Comparison of ENCODE assay signal across 21 cellular contexts in the genomic region with DNA sequence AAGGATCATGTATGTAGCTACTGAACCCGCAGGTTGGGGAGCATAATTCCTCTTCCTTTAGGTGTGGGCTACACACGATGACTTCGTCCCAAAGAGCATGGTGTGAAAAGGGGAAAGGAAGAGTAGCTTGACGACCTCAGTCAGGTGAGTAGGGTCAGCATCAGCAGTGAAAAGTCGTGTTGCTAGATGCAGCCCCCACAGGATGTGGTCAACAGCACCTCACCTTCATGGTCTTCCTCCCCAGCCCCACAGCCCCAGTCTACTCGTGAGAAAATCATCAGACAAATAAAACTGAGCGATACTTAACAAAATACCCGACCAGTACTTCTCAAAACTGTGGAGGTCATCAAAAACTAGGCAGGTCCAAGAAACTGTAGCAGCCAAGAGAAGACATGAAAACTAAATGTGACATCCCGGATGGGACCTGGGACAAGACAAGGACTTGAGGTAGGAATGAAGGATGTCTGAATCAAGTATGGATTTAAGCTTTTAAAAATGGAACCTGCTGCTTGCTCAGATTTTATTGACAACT.
DNase-seq lines count a peak whose midpoint lies in the region; ATAC-seq, FAIRE-seq and TF ChIP-seq lines count a peak whose summit lies in the region.
"Had no signal": no experiment of that assay in that cellular context is flagged by ENCODE, and none has a peak within 500 bp of the region (broad histone marks: within the 10 kb centered on the region; RNA-seq: fewer than 3 reads in every experiment).

No MANE protein-coding gene starts in this region.

- no peak overlapping the region for H3T11ph ChIP-seq in H9 (ENCODE audit: low read length)

- no peak overlapping the region for H2BK120ac ChIP-seq in H9 (ENCODE audit: low read depth, low read length, poor library complexity, severe bottlenecking)

- H3K4me3 ChIP-seq in bronchial epithelial cell (ENCODE audit: low read depth, low read length) (no peak overlapping the region), small intestine (ENCODE audit: low read depth in 1 of 2, low read length in 2 of 2) (no peak overlapping the region), left lung (no peak overlapping the region)
- H3K4me3 ChIP-seq: GM23248, smooth muscle cell, stomach, tibial nerve had no signal

- no peaks in the 10 kb centered on the region for H3K27me3 Mint-ChIP-seq in activated T-cell treated with anti-CD3 and anti-CD28 coated beads, Interleukin-2, amount 50 U/mL, for 72 hours (ENCODE audit: low read depth)
- no peaks in the 10 kb centered on the region for H3K27me3 Mint-ChIP-seq in H9 (ENCODE audit: low read depth)
- H3K27me3 Mint-ChIP-seq: B cell had no signal

- H4K8ac ChIP-seq in H9 (replicated peaks; ENCODE audit: insufficient read length, low read depth, low read length) = no peak overlapping the region

- no peak overlapping the region for H3K27ac ChIP-seq in H9 (ENCODE audit: insufficient read length, low read depth, low read length)
- no peak overlapping the region for H3K27ac ChIP-seq in small intestine (ENCODE audit: low read depth in 1 of 2, low read length in 1 of 2)
- H3K27ac ChIP-seq in left lung = no peak overlapping the region
- H3K27ac ChIP-seq: GM23248, stomach, tibial nerve had no signal

- intact Hi-C loops in left lung (cut with DNase I) = no loop called here

- no peak overlapping the region for H3K56ac ChIP-seq in H9 (ENCODE audit: insufficient read length, low read depth, low read length)

- H2AK5ac ChIP-seq in H9 (ENCODE audit: insufficient read length, low read length) = no peak overlapping the region

- no peak overlapping the region for H2BK15ac ChIP-seq in H9 (ENCODE audit: low read depth, low read length)

- H3K27me3 ChIP-seq in H9 (ENCODE audit: insufficient read depth, low read length) = no peaks in the 10 kb centered on the region
- H3K27me3 ChIP-seq in bronchial epithelial cell (ENCODE audit: control insufficient read depth, insufficient read depth, low read length) = no peaks in the 10 kb centered on the region
- no peaks in the 10 kb centered on the region for H3K27me3 ChIP-seq in small intestine (ENCODE audit: control insufficient read depth in 2 of 2, insufficient read depth in 2 of 2, low read length in 2 of 2)
- no peaks in the 10 kb centered on the region for H3K27me3 ChIP-seq in left lung
- H3K27me3 ChIP-seq: stomach, tibial nerve had no signal

- no peak overlapping the region for H3K14ac ChIP-seq in H9 (ENCODE audit: insufficient read depth, low read length)

- peaks cover 11% of the 10 kb centered on the region for H3K4me1 Mint-ChIP-seq in activated T-cell treated with anti-CD3 and anti-CD28 coated beads, Interleukin-2, amount 50 U/mL, for 72 hours (ENCODE audit: low read depth)
- peaks cover 5 to 10% of the 10 kb centered on the region in 2 experiments for H3K4me1 Mint-ChIP-seq in H9
- H3K4me1 Mint-ChIP-seq: B cell had no signal

- H3K18ac ChIP-seq in H9 (ENCODE audit: insufficient read length, low read depth, low read length) = no peak overlapping the region

- peaks cover 6 to 7% of the 10 kb centered on the region in 2 donors for H3K36me3 Mint-ChIP-seq in activated T-cell treated with anti-CD3 and anti-CD28 coated beads, Interleukin-2, amount 50 U/mL, for 72 hours (ENCODE audit: insufficient read depth in 2 of 2)
- H3K36me3 Mint-ChIP-seq in H9 (ENCODE audit: insufficient read depth in 1 of 3, low read depth in 3 of 3) = peaks cover 9 to 10% (median 10%) of the 10 kb centered on the region in 3 experiments; a peak in 6 of 7 replicates

- H4K20me1 ChIP-seq in H9 (ENCODE audit: control insufficient read depth, insufficient read depth, insufficient read length) = no peaks in the 10 kb centered on the region

- no peak overlapping the region for H3K9ac ChIP-seq in H9 (ENCODE audit: extremely low read depth, insufficient read length, low read length)
- H3K9ac ChIP-seq: GM23248, SK-N-SH had no signal

- no peak for DNase-seq in activated T-cell treated with anti-CD3 and anti-CD28 coated beads, Interleukin-2, amount 50 U/mL, for 72 hours
- no peak for DNase-seq in activated T-cell treated with anti-CD3 and anti-CD28 coated beads for 4 hours
- no peak for DNase-seq in H9
- no peak for DNase-seq in bronchial epithelial cell (ENCODE audit: low read depth)
- peak; percentile 31 for DNase-seq in small intestine
- no peak for DNase-seq in left lung
- DNase-seq: activated CD4-positive, alpha-beta T cell treated with anti-CD3 and anti-CD28 coated beads for 1 hour; GM23248; Karpas-422; left ventricle myocardium superior; NCI-H2107; SK-N-SH; stimulated activated CD4-positive, alpha-beta T cell treated with anti-CD3 and anti-CD28 coated beads, Interleukin-1b, Interleukin-23, amount 100 ng/mL, for 48 hours; stimulated activated CD8-positive, alpha-beta memory T cell treated with anti-CD3 and anti-CD28 coated beads, Interleukin-4, amount 100 ng/mL, for 48 hours; stomach had no signal

- no peaks in the 10 kb centered on the region for H3K79me1 ChIP-seq in H9 (ENCODE audit: insufficient read depth, low read depth, low read length, poor library complexity, severe bottlenecking)

- no peak overlapping the region for H3K4ac ChIP-seq in H9 (ENCODE audit: low read depth, low read length)

- FAIRE-seq in bronchial epithelial cell (lab: Jason Lieb, UNC) (peak; percentile 76), small intestine (lab: Jason Lieb, UNC) (no peak)

- TF ChIP-seq CTCF in H9 (conservative IDR thresholded peaks at IDR 0.05) (0 out of 3 replicates have a peak, but pooled peaks have one; percentile 6), bronchial epithelial cell (IDR thresholded peaks at IDR 0.05; ENCODE audit: insufficient read depth, low read length, severe bottlenecking) (no peak), left lung (IDR thresholded peaks at IDR 0.05) (no peak)

- H2BK12ac ChIP-seq in H9 (ENCODE audit: insufficient read length, low read depth, low read length) = no peak overlapping the region

- H4K91ac ChIP-seq in H9 (ENCODE audit: insufficient read length, low read depth, low read length) = no peak overlapping the region

- H3K4me2 ChIP-seq in H9 (ENCODE audit: insufficient read depth, insufficient read length, low read length) = no peak overlapping the region
- H3K4me2 ChIP-seq: SK-N-SH, smooth muscle cell had no signal

- no CpG with 5 or more reads among the region's 9 CpGs for WGBS in H9 (ENCODE audit: extremely low coverage, insufficient read length, low lambda C conversion rate)
- 80 to 85% (median 84%) methylated on average over 9 of the region's 9 CpGs for WGBS in small intestine, 3 donors

- H3K36me3 ChIP-seq in bronchial epithelial cell (ENCODE audit: control insufficient read depth, insufficient read depth, low read length) (peaks cover 1% of the 10 kb centered on the region), small intestine (ENCODE audit: control insufficient read depth in 2 of 2, insufficient read depth in 2 of 2, low read length in 2 of 2) (peaks cover 0 to 2% of the 10 kb centered on the region in 2 donors), left lung (peaks cover 0 to 37% of the 10 kb centered on the region in 2 donors)

- H3K9me3 ChIP-seq in H9 (ENCODE audit: control insufficient read depth, low read depth, low read length) = peaks cover 3% of the 10 kb centered on the region
- H3K9me3 ChIP-seq in small intestine (ENCODE audit: control insufficient read depth, low read depth) = no peaks in the 10 kb centered on the region
- peaks cover 0 to 2% of the 10 kb centered on the region in 2 donors for H3K9me3 ChIP-seq in left lung
- H3K9me3 ChIP-seq: SK-N-SH had no signal

- no peaks in the 10 kb centered on the region for H3K79me2 ChIP-seq in H9 (ENCODE audit: insufficient read depth, low read length)

- H3K23ac ChIP-seq in H9 (ENCODE audit: insufficient read length, low read depth, low read length) = no peak overlapping the region

- no peak overlapping the region for H2AFZ ChIP-seq in H9 (ENCODE audit: low read length)
- H2AFZ ChIP-seq: GM23248 had no signal

- no peaks in the 10 kb centered on the region for H3K23me2 ChIP-seq in H9 (ENCODE audit: insufficient read length, low read depth, low read length, poor library complexity, severe bottlenecking)

- no peak overlapping the region for H3K4me3 Mint-ChIP-seq in activated T-cell treated with anti-CD3 and anti-CD28 coated beads, Interleukin-2, amount 50 U/mL, for 72 hours
- H3K4me3 Mint-ChIP-seq in H9 = no peak overlapping the region
- H3K4me3 Mint-ChIP-seq: activated T-helper 1 cell treated with anti-CD3 and anti-CD28 coated beads, Interleukin-12 subunit alpha, Interleukin-12 subunit beta, Interleukin-2, Interleukin-4 antibody, amounts not matched to agents 30 ng/mL and 10 ng/mL and 1 ng/mL, durations not matched to agents 14 hours and 24 hours and 36 hours; B cell had no signal

- no peak overlapping the region for H2BK20ac ChIP-seq in H9 (ENCODE audit: low read depth, low read length, poor library complexity, severe bottlenecking)

- H3K27ac Mint-ChIP-seq in activated T-cell treated with anti-CD3 and anti-CD28 coated beads, Interleukin-2, amount 50 U/mL, for 72 hours = peak overlapping the region; percentile 52
- H3K27ac Mint-ChIP-seq in H9 = no peak overlapping the region
- H3K27ac Mint-ChIP-seq: activated T-helper 1 cell treated with anti-CD3 and anti-CD28 coated beads, Interleukin-12 subunit alpha, Interleukin-12 subunit beta, Interleukin-2, Interleukin-4 antibody, amounts not matched to agents 30 ng/mL and 10 ng/mL and 1 ng/mL, durations not matched to agents 14 hours and 24 hours and 36 hours; B cell had no signal

- peaks cover 2 to 3% of the 10 kb centered on the region in 2 donors for H3K9me3 Mint-ChIP-seq in activated T-cell treated with anti-CD3 and anti-CD28 coated beads, Interleukin-2, amount 50 U/mL, for 72 hours
- H3K9me3 Mint-ChIP-seq in H9 = peaks cover 2 to 6% of the 10 kb centered on the region in 2 experiments; a peak in 3 of 5 replicates
- H3K9me3 Mint-ChIP-seq: activated T-helper 1 cell treated with anti-CD3 and anti-CD28 coated beads, Interleukin-12 subunit alpha, Interleukin-12 subunit beta, Interleukin-2, Interleukin-4 antibody, amounts not matched to agents 30 ng/mL and 10 ng/mL and 1 ng/mL, durations not matched to agents 14 hours and 24 hours and 36 hours had no signal

- H3K4me1 ChIP-seq in H9 (ENCODE audit: insufficient read depth, low read length) (no peaks in the 10 kb centered on the region), small intestine (ENCODE audit: control insufficient read depth in 2 of 2, insufficient read depth in 1 of 2, low read depth in 1 of 2, low read length in 1 of 2) (no peaks in the 10 kb centered on the region), left lung (no peaks in the 10 kb centered on the region)
- H3K4me1 ChIP-seq: stomach, tibial nerve had no signal

- H2BK5ac ChIP-seq in H9 (ENCODE audit: insufficient read length, low read length) = no peak overlapping the region

- no peak for ATAC-seq in activated T-cell treated with anti-CD3 and anti-CD28 coated beads, Interleukin-2, amount 50 U/mL, for 72 hours (replicated peaks in 1 of 2)
- ATAC-seq in GM19455 (IDR thresholded peaks at IDR 0.05; ENCODE audit: unreplicated experiment) = no peak
- ATAC-seq in GM18519 (IDR thresholded peaks at IDR 0.05; ENCODE audit: low FRiP score, unreplicated experiment) = no peak
- ATAC-seq in left lung = no peak
- ATAC-seq: left ventricle myocardium superior had no signal

- no peak overlapping the region for H4K5ac ChIP-seq in H9 (ENCODE audit: insufficient read length, low read depth, low read length)
